Comparison of ENCODE assay signal across 9 cellular contexts in genomic region chr12:112096667-112097066, GRCh38. TPM values are rescaled to one million over a fixed set of nuclear protein-coding genes. Genes with fewer than 3 reads are reported as not detected.
DNase-seq lines count a peak whose midpoint lies in the region; ATAC-seq and TF ChIP-seq lines count a peak whose summit lies in the region.
"Had no signal": no experiment of that assay in that cellular context is flagged by ENCODE, and none has a peak within 500 bp of the region (broad histone marks: within the 10 kb centered on the region; RNA-seq: fewer than 3 reads in every experiment).

No MANE protein-coding gene starts in this region.

- H2BK15ac ChIP-seq in neuronal stem cell (ENCODE audit: low read length) = no peak overlapping the region

- H3K4me1 ChIP-seq in neuronal stem cell (ENCODE audit: control insufficient read depth in 2 of 2, insufficient read depth in 1 of 2, low read depth in 1 of 2, low read length in 2 of 2) = no peaks in the 10 kb centered on the region
- peaks cover 12 to 22% (median 18%) of the 10 kb centered on the region in 4 donors for H3K4me1 ChIP-seq in esophagus muscularis mucosa

- H4K8ac ChIP-seq in neuronal stem cell (ENCODE audit: low read depth, low read length) = no peak overlapping the region

- peak; percentile 88 for ATAC-seq in stimulated activated memory B cell treated with anti-CD40 and anti-IgM and Interleukin-4, amounts not matched to agents 10 μg/mL and 1 μg/mL and 100 μg/mL, for 72 hours

- TF ChIP-seq EP300 in esophagus muscularis mucosa (IDR thresholded peaks at IDR 0.05) = no peak

- H3K9me3 Mint-ChIP-seq in stimulated activated memory B cell treated with anti-CD40 and anti-IgM and Interleukin-4, amounts not matched to agents 10 μg/mL and 1 μg/mL and 100 μg/mL, for 72 hours = no peaks in the 10 kb centered on the region

- H3K27ac ChIP-seq in RWPE1 (no peak overlapping the region), epithelial cell of prostate (peak overlapping the region; percentile 70), neuronal stem cell (replicated peaks; ENCODE audit: low read length) (no peak overlapping the region), esophagus muscularis mucosa (replicated peaks in 1 of 4) (no peak overlapping the region)
- H3K27ac ChIP-seq: VCaP had no signal

- peak; percentile 61 for DNase-seq in activated effector memory CD4-positive, alpha-beta T cell treated with anti-CD3 and anti-CD28 coated beads, Interleukin-2, amount 50 U/mL, for 16 hours
- DNase-seq in activated effector memory CD4-positive, alpha-beta T cell treated with Interleukin-2 at 50 U/mL for 16 hours = no peak
- DNase-seq in RWPE1 (ENCODE audit: low spot score) (peak; percentile 81), epithelial cell of prostate (ENCODE audit: low read depth, low spot score) (peak; percentile 67), neuronal stem cell (ENCODE audit: low spot score) (no peak), Kasumi-1 (lab: John Stamatoyannopoulos, UW) (no peak), esophagus muscularis mucosa (ENCODE audit: extremely low spot score) (no peak)

- no CpG with 5 or more reads among the region's 2 CpGs for WGBS in neuronal stem cell (ENCODE audit: extremely low coverage in 2 of 2, insufficient read length in 2 of 2, insufficient replicate concordance in 1 of 2), 2 donors
- WGBS in esophagus muscularis mucosa = 48% methylated on average over 2 of the region's 2 CpGs

- H2BK12ac ChIP-seq in neuronal stem cell (ENCODE audit: low read length) = no peak overlapping the region

- intact Hi-C loops in esophagus muscularis mucosa (cut with DNase I) = no loop called here

- no peaks in the 10 kb centered on the region for H3K9me3 ChIP-seq in neuronal stem cell (replicated peaks in 1 of 2; ENCODE audit: control insufficient read depth in 2 of 2, insufficient read depth in 1 of 2, low read depth in 1 of 2, low read length in 2 of 2)
- no peaks in the 10 kb centered on the region for H3K9me3 ChIP-seq in esophagus muscularis mucosa

- no peak overlapping the region for H2BK5ac ChIP-seq in neuronal stem cell (ENCODE audit: low read length)

- H3K36me3 ChIP-seq in neuronal stem cell (replicated peaks in 1 of 2; ENCODE audit: control insufficient read depth in 2 of 2, insufficient read depth in 2 of 2, low read length in 2 of 2) = peaks cover 8 to 86% of the 10 kb centered on the region in 2 donors
- H3K36me3 ChIP-seq in esophagus muscularis mucosa = peaks cover 0 to 52% (median 34%) of the 10 kb centered on the region in 4 donors

- POLR2A ChIA-PET in RWPE1 (lab: Yijun Ruan, JAX; ENCODE audit: low non-redundant PET) = no interaction called here

- H3K27me3 Mint-ChIP-seq in stimulated activated memory B cell treated with anti-CD40 and anti-IgM and Interleukin-4, amounts not matched to agents 10 μg/mL and 1 μg/mL and 100 μg/mL, for 72 hours = no peaks in the 10 kb centered on the region

- TF ChIP-seq CTCF in RWPE1 (conservative IDR thresholded peaks at IDR 0.05; ENCODE audit: low read depth) (no peak), esophagus muscularis mucosa (IDR thresholded peaks at IDR 0.05) (no peak)

- no peak overlapping the region for H2AK5ac ChIP-seq in neuronal stem cell (ENCODE audit: low read depth, low read length)

- peak overlapping the region; percentile 92 for H3K27ac Mint-ChIP-seq in stimulated activated memory B cell treated with anti-CD40 and anti-IgM and Interleukin-4, amounts not matched to agents 10 μg/mL and 1 μg/mL and 100 μg/mL, for 72 hours

- peaks cover 49% of the 10 kb centered on the region for H3K36me3 Mint-ChIP-seq in stimulated activated memory B cell treated with anti-CD40 and anti-IgM and Interleukin-4, amounts not matched to agents 10 μg/mL and 1 μg/mL and 100 μg/mL, for 72 hours

- H3K4me3 Mint-ChIP-seq in stimulated activated memory B cell treated with anti-CD40 and anti-IgM and Interleukin-4, amounts not matched to agents 10 μg/mL and 1 μg/mL and 100 μg/mL, for 72 hours = peak overlapping the region; percentile 57

- H3K4ac ChIP-seq in neuronal stem cell (ENCODE audit: low read length) = no peak overlapping the region

- H2AFZ ChIP-seq in neuronal stem cell (ENCODE audit: low read length) = no peak overlapping the region

- no peak overlapping the region for H3K9ac ChIP-seq in neuronal stem cell (ENCODE audit: low read depth, low read length, poor library complexity)

- peaks cover 29% of the 10 kb centered on the region for H3K4me1 Mint-ChIP-seq in stimulated activated memory B cell treated with anti-CD40 and anti-IgM and Interleukin-4, amounts not matched to agents 10 μg/mL and 1 μg/mL and 100 μg/mL, for 72 hours

- CTCF ChIA-PET in RWPE1 (lab: Yijun Ruan, JAX) = no interaction called here

- peaks cover 4% of the 10 kb centered on the region for H3K79me1 ChIP-seq in neuronal stem cell (ENCODE audit: low read depth, low read length)

- no peak overlapping the region for H3K18ac ChIP-seq in neuronal stem cell (ENCODE audit: low read length)

- H3K23ac ChIP-seq in neuronal stem cell (ENCODE audit: low read depth, low read length, poor library complexity) = no peak overlapping the region

- H3K14ac ChIP-seq in neuronal stem cell (ENCODE audit: low read length) = no peak overlapping the region

- H4K91ac ChIP-seq in neuronal stem cell (ENCODE audit: low read depth, low read length, poor library complexity) = no peak overlapping the region

- no peak for TF ChIP-seq POLR2A in esophagus muscularis mucosa (IDR thresholded peaks at IDR 0.05; ENCODE audit: low read depth)

- H3K27me3 ChIP-seq in neuronal stem cell (ENCODE audit: control insufficient read depth in 3 of 3, insufficient read depth in 3 of 3, low read depth in 1 of 3, low read length in 3 of 3) = no peaks in the 10 kb centered on the region
- no peaks in the 10 kb centered on the region for H3K27me3 ChIP-seq in esophagus muscularis mucosa

- H2BK120ac ChIP-seq in neuronal stem cell (ENCODE audit: low read depth, low read length) = no peak overlapping the region

- no peak overlapping the region for H3K4me3 ChIP-seq in neuronal stem cell (ENCODE audit: low read length in 2 of 2)
- no peak overlapping the region for H3K4me3 ChIP-seq in esophagus muscularis mucosa

- no peak overlapping the region for H3K4me2 ChIP-seq in neuronal stem cell (ENCODE audit: insufficient read depth, low read length, poor library complexity, severe bottlenecking)

RNA-seq across cellular contexts. Expression of gene NAA25, which starts 11.9 kb away (rescaled TPM):
- 19.7 TPM for polyA plus RNA-seq in neuronal stem cell (2013, experiment 1 of 2)
- polyA plus RNA-seq in neuronal stem cell (2013, experiment 2 of 2) = 22.6 TPM
- total RNA-seq in esophagus muscularis mucosa = 10 to 100 TPM; 11.9 to 18.7 (median 13.2) TPM

RNA-seq across cellular contexts. Expression of gene TRAFD1, which starts 28.7 kb away (rescaled TPM):
- 21.1 TPM for polyA plus RNA-seq in neuronal stem cell (2013, experiment 1 of 2)
- 21.0 TPM for polyA plus RNA-seq in neuronal stem cell (2013, experiment 2 of 2)
- 10 to 100 TPM; 27.2 to 37.4 (median 30.6) TPM for total RNA-seq in esophagus muscularis mucosa

Comparison
In these comparisons a context has a peak if more than half of its experiments do, and no peak if none do; other contexts are left out.
1. DNase-seq: peak in activated effector memory CD4-positive, alpha-beta T cell treated with anti-CD3 and anti-CD28 coated beads, Interleukin-2, amount 50 U/mL, for 16 hours (single experiment), RWPE1 (single experiment) and epithelial cell of prostate (single experiment); none in activated effector memory CD4-positive, alpha-beta T cell treated with Interleukin-2 at 50 U/mL for 16 hours (single experiment), neuronal stem cell (single experiment), Kasumi-1 (0 of 2) and esophagus muscularis mucosa (single experiment).